Comparison of ENCODE assay signal across 16 cellular contexts in genomic region chr20:24683676-24684075, GRCh38.
A peak's percentile ranks its signal among the peaks of the same experiment; 100 is the strongest.
DNase-seq lines count a peak whose midpoint lies in the region; TF ChIP-seq lines count a peak whose summit lies in the region.
"Had no signal": no experiment of that assay in that cellular context is flagged by ENCODE, and none has a peak within 500 bp of the region (broad histone marks: within the 10 kb centered on the region; RNA-seq: fewer than 3 reads in every experiment).

No MANE protein-coding gene starts in this region.

- TF ChIP-seq EP300 in sigmoid colon (IDR thresholded peaks at IDR 0.05): no peak

- dilution Hi-C loops in mammary epithelial cell (cut with HindIII; ENCODE audit: low sequenced_read_pairs): no loop called here

- DNase-seq in A673 (ENCODE audit: low spot score) (peak; percentile 15), HL-60 (ENCODE audit: low read depth in 1 of 2, low spot score in 1 of 2) (no peak), head of caudate nucleus (peak in 36 of 42 donors; percentile 26 to 87 (median 59)), sigmoid colon (peak; percentile 18), DMS153 treated with DMSO at 0.1 percent for 48 hours (lab: John Stamatoyannopoulos, UW; ENCODE audit: unreplicated experiment) (no peak), breast epithelium (ENCODE audit: low spot score in 2 of 2) (no peak), mammary epithelial cell (no peak)
- DNase-seq: GM23248; HCEC 1CT; NCI-H1105; NCI-H2081; NCI-H748 treated with DMSO at 0.1 percent for 48 hours; NK-92 treated with Interleukin-12 subunit alpha and Interleukin-12 subunit beta, amount 100 ng/mL, for 24 hours; SHP77 treated with DMSO at 0.1 percent for 48 hours; SK-N-SH had no signal

- no peak overlapping the region for H3K9ac ChIP-seq in mammary epithelial cell (ENCODE audit: insufficient read depth, low read length)
- H3K9ac ChIP-seq: GM23248, SK-N-SH had no signal

- H3K79me2 ChIP-seq in mammary epithelial cell (ENCODE audit: insufficient read depth, low read length): no peaks in the 10 kb centered on the region

- no peaks in the 10 kb centered on the region for H4K20me1 ChIP-seq in mammary epithelial cell (ENCODE audit: insufficient read depth, low read length)

- CTCF ChIA-PET in A673 (lab: Charles Lee) (no interaction called here), mammary epithelial cell (lab: Charles Lee; ENCODE audit: low non-redundant PET) (no interaction called here)

- BruUV-seq in A673 (replicated peaks; lab: Mats Ljungman, UMichigan): no TSS peak
- BruUV-seq in mammary epithelial cell (replicated peaks; lab: Mats Ljungman, UMichigan): no TSS peak

- TF ChIP-seq CTCF in A673 (conservative IDR thresholded peaks at IDR 0.05; ENCODE audit: low read depth, low read length) (no peak), HL-60 (IDR thresholded peaks at IDR 0.05; ENCODE audit: insufficient read depth, low read length) (no peak), sigmoid colon (IDR thresholded peaks at IDR 0.05) (no peak), breast epithelium (IDR thresholded peaks at IDR 0.05) (no peak), mammary epithelial cell (conservative IDR thresholded peaks at IDR 0.05 in 1 of 2, IDR thresholded peaks at IDR 0.05 in 1 of 2; ENCODE audit: extremely low read depth in 1 of 2, insufficient read depth in 1 of 2, low read depth in 1 of 2, low read length in 2 of 2) (no peak)

- WGBS in sigmoid colon, 2 donors: 68 to 72% methylated on average over 7 of the region's 7 CpGs
- 86% methylated on average over 7 of the region's 7 CpGs for WGBS in mammary epithelial cell (ENCODE audit: low coverage, missing lambda C conversion rate)

- no peak overlapping the region for H2AFZ ChIP-seq in mammary epithelial cell (ENCODE audit: low read depth, low read length)
- H2AFZ ChIP-seq: GM23248 had no signal

- H3K36me3 ChIP-seq in A673 (ENCODE audit: insufficient read depth, low read length, poor library complexity, severe bottlenecking): no peaks in the 10 kb centered on the region
- H3K36me3 ChIP-seq in sigmoid colon: no peaks in the 10 kb centered on the region
- no peaks in the 10 kb centered on the region for H3K36me3 ChIP-seq in breast epithelium
- H3K36me3 ChIP-seq in mammary epithelial cell (ENCODE audit: insufficient read depth, low read length): no peaks in the 10 kb centered on the region

- in situ Hi-C loops in mammary epithelial cell (cut with MboI; ENCODE audit: low sequenced_read_pairs in 2 of 2): no loop called here

- H3K4me3 ChIP-seq in A673 (ENCODE audit: low read depth, low read length, poor library complexity, severe bottlenecking) (no peak overlapping the region), HL-60 (replicated peaks; ENCODE audit: insufficient read depth, low read length) (no peak overlapping the region), sigmoid colon (no peak overlapping the region), breast epithelium (no peak overlapping the region), mammary epithelial cell (replicated peaks in 1 of 3; ENCODE audit: insufficient read depth in 1 of 3, low read depth in 2 of 3, low read length in 3 of 3) (no peak overlapping the region)
- H3K4me3 ChIP-seq: GM23248, K562 had no signal

- POLR2A ChIA-PET in A673 (lab: Charles Lee; ENCODE audit: low non-redundant PET): no interaction called here

- H3K4me2 ChIP-seq in mammary epithelial cell (ENCODE audit: insufficient read depth, low read depth, low read length): no peak overlapping the region
- H3K4me2 ChIP-seq: SK-N-SH had no signal

- no peaks in the 10 kb centered on the region for H3K4me1 ChIP-seq in A673 (ENCODE audit: insufficient read depth, low read length, poor library complexity, severe bottlenecking)
- no peaks in the 10 kb centered on the region for H3K4me1 ChIP-seq in sigmoid colon
- no peaks in the 10 kb centered on the region for H3K4me1 ChIP-seq in breast epithelium
- no peaks in the 10 kb centered on the region for H3K4me1 ChIP-seq in mammary epithelial cell (ENCODE audit: insufficient read depth, low read length)

- H3K27me3 ChIP-seq in A673 (replicated peaks; ENCODE audit: insufficient read depth, low read depth, low read length, poor library complexity) (no peaks in the 10 kb centered on the region), HL-60 (ENCODE audit: insufficient read depth, poor library complexity, severe bottlenecking) (no peaks in the 10 kb centered on the region), sigmoid colon (no peaks in the 10 kb centered on the region), breast epithelium (peaks cover 0 to 5% of the 10 kb centered on the region in 2 donors), mammary epithelial cell (ENCODE audit: insufficient read depth, low read length) (no peaks in the 10 kb centered on the region)

- H3K9me3 ChIP-seq in A673 (ENCODE audit: low read depth, low read length, poor library complexity, severe bottlenecking) (peaks cover 6% of the 10 kb centered on the region), sigmoid colon (peaks cover 0 to 7% (median 0%) of the 10 kb centered on the region in 4 donors), breast epithelium (peaks cover 0 to 6% of the 10 kb centered on the region in 2 donors), mammary epithelial cell (replicated peaks; ENCODE audit: insufficient read depth, low read length) (peaks cover 6% of the 10 kb centered on the region)

- H3K27ac ChIP-seq in A673 (ENCODE audit: low read depth, low read length, poor library complexity, severe bottlenecking): no peak overlapping the region
- H3K27ac ChIP-seq in HL-60 (replicated peaks): peak overlapping the region; percentile 10; the same call in 1 of the 2 replicates
- no peak overlapping the region for H3K27ac ChIP-seq in sigmoid colon
- no peak overlapping the region for H3K27ac ChIP-seq in breast epithelium
- no peak overlapping the region for H3K27ac ChIP-seq in mammary epithelial cell (ENCODE audit: insufficient read depth, low read depth, low read length)
- H3K27ac ChIP-seq: GM23248 had no signal

- TF ChIP-seq POLR2A in sigmoid colon (IDR thresholded peaks at IDR 0.05) (no peak), breast epithelium (IDR thresholded peaks at IDR 0.05) (no peak)

- intact Hi-C loops in A673 (cut with micrococcal nuclease; ENCODE audit: unreplicated experiment): no loop called here
- intact Hi-C loops in head of caudate nucleus (cut with DNase I): no loop called here
- intact Hi-C loops in sigmoid colon (cut with DNase I): no loop called here
- intact Hi-C loops in breast epithelium (cut with DNase I; ENCODE audit: low total_unique reads): no loop called here
- intact Hi-C loops in mammary epithelial cell (cut with micrococcal nuclease): no loop called here

Comparison
In these comparisons a context has a peak if more than half of its experiments do, and no peak if none do; other contexts are left out.
1. DNase-seq: peak in A673 (single experiment), head of caudate nucleus (36 of 42) and sigmoid colon (single experiment); none in HL-60 (0 of 2), DMS153 treated with DMSO at 0.1 percent for 48 hours (single experiment), breast epithelium (0 of 2) and mammary epithelial cell (single experiment).